In genomic region chr1:27153549-27153886, GRCh38 we compare ENCODE assay signal across 8 cellular contexts. TPM values are rescaled to one million over a fixed set of nuclear protein-coding genes. Genes with fewer than 3 reads are reported as not detected.
DNase-seq lines count a peak whose midpoint lies in the region; ATAC-seq and TF ChIP-seq lines count a peak whose summit lies in the region.

No MANE protein-coding gene starts in this region.

- peak overlapping the region; percentile 76 to 94 (median 83) for H3K4me3 ChIP-seq in BLaER1 treated with 17β-estradiol and CSF1 and Interleukin-3, amounts not matched to agents 10 nM and 100 nM
- H3K4me3 ChIP-seq in MM.1S (ENCODE audit: low read length) (no peak overlapping the region), duodenal mucosa (ENCODE audit: low read depth in 1 of 2, low read length in 2 of 2) (peak overlapping the region; percentile 74 to 82)

- TF ChIP-seq CTCF in MM.1S (IDR thresholded peaks at IDR 0.05; ENCODE audit: low read length), result no peak
- no peak for TF ChIP-seq CTCF in nephron (IDR thresholded peaks at IDR 0.05; ENCODE audit: unreplicated experiment in 3 of 3)

- peak overlapping the region; percentile 88 to 98 (median 96) for H3K9ac ChIP-seq in BLaER1 treated with 17β-estradiol and CSF1 and Interleukin-3, amounts not matched to agents 10 nM and 100 nM
- H3K9ac ChIP-seq in MM.1S (ENCODE audit: low read length) (no peak overlapping the region), duodenal mucosa (ENCODE audit: low read depth in 1 of 2, low read length in 2 of 2) (peak overlapping the region; percentile 93 to 95)

- 0 out of 2 replicates have a peak, but pooled peaks cover 10% of the 10 kb centered on the region for H3K79me2 ChIP-seq in MM.1S (ENCODE audit: low read length)

- no peaks in the 10 kb centered on the region for H3K27me3 ChIP-seq in BLaER1 treated with 17β-estradiol and CSF1 and Interleukin-3, amounts not matched to agents 10 nM and 100 nM
- H3K27me3 ChIP-seq in MM.1S (replicated peaks; ENCODE audit: insufficient read depth, low read length) (no peaks in the 10 kb centered on the region), duodenal mucosa (ENCODE audit: control insufficient read depth in 1 of 2, insufficient read depth in 2 of 2, low read length in 2 of 2) (no peaks in the 10 kb centered on the region)

- H3K4me1 ChIP-seq in BLaER1 treated with 17β-estradiol and CSF1 and Interleukin-3, amounts not matched to agents 10 nM and 100 nM, result peaks cover 61 to 68% (median 66%) of the 10 kb centered on the region in 10 experiments
- H3K4me1 ChIP-seq in MM.1S (ENCODE audit: low read length) (no peaks in the 10 kb centered on the region), duodenal mucosa (ENCODE audit: control insufficient read depth in 1 of 2, insufficient read depth in 2 of 2, low read length in 2 of 2) (peaks cover 61 to 62% of the 10 kb centered on the region in 2 donors)

- DNase-seq in MM.1S (no peak), DMS 273 (lab: John Stamatoyannopoulos, UW; ENCODE audit: unreplicated experiment) (no peak), sciatic nerve (ENCODE audit: low spot score) (no peak)

- H2AFZ ChIP-seq in MM.1S (ENCODE audit: low read length), result no peak overlapping the region

- H3K27ac ChIP-seq in BLaER1 treated with 17β-estradiol and CSF1 and Interleukin-3, amounts not matched to agents 10 nM and 100 nM, result peak overlapping the region in 10 of 11 experiments; percentile 84 to 95 (median 91); a peak in 19 of 22 replicates
- H3K27ac ChIP-seq in MM.1S (ENCODE audit: low read length) (no peak overlapping the region), duodenal mucosa (ENCODE audit: low read depth, low read length) (no peak overlapping the region)

- no peaks in the 10 kb centered on the region for H3K9me3 ChIP-seq in BLaER1 treated with 17β-estradiol and CSF1 and Interleukin-3, amounts not matched to agents 10 nM and 100 nM (replicated peaks in 1 of 11)
- H3K9me3 ChIP-seq in MM.1S (replicated peaks; ENCODE audit: insufficient read depth, low read length) (no peaks in the 10 kb centered on the region), duodenal mucosa (ENCODE audit: control insufficient read depth in 1 of 2, low read length in 2 of 2) (no peaks in the 10 kb centered on the region)

- H3K9me2 ChIP-seq in MM.1S (replicated peaks; ENCODE audit: insufficient read depth, low read length), result no peaks in the 10 kb centered on the region

- H3K36me3 ChIP-seq in BLaER1 treated with 17β-estradiol and CSF1 and Interleukin-3, amounts not matched to agents 10 nM and 100 nM, result peaks cover 0 to 36% (median 5%) of the 10 kb centered on the region in 11 experiments; a peak in 12 of 22 replicates
- H3K36me3 ChIP-seq in MM.1S (replicated peaks; ENCODE audit: insufficient read depth, low read length), result no peaks in the 10 kb centered on the region
- no peaks in the 10 kb centered on the region for H3K36me3 ChIP-seq in duodenal mucosa (ENCODE audit: control insufficient read depth in 1 of 2, insufficient read depth in 2 of 2, low read length in 2 of 2)

- ATAC-seq in HG02981 (IDR thresholded peaks at IDR 0.05; ENCODE audit: unreplicated experiment), result no peak
- ATAC-seq in GM18511 (IDR thresholded peaks at IDR 0.05; ENCODE audit: unreplicated experiment), result no peak
- no peak for ATAC-seq in sciatic nerve

- peaks cover 56% of the 10 kb centered on the region for H3K4me1 Mint-ChIP-seq in nephron

- H3K4me3 Mint-ChIP-seq in nephron, result peak overlapping the region; percentile 91 to 97 (median 92)

- no peaks in the 10 kb centered on the region for H3K27me3 Mint-ChIP-seq in nephron (ENCODE audit: low read depth)

- peak overlapping the region; percentile 69 to 97 (median 86) for H3K27ac Mint-ChIP-seq in nephron

- H4K20me1 ChIP-seq in BLaER1 treated with 17β-estradiol and CSF1 and Interleukin-3, amounts not matched to agents 10 nM and 100 nM, result peaks cover 0 to 62% (median 58%) of the 10 kb centered on the region in 11 experiments; a peak in 21 of 22 replicates
- no peaks in the 10 kb centered on the region for H4K20me1 ChIP-seq in MM.1S (ENCODE audit: insufficient read depth, low read length)

- no peaks in the 10 kb centered on the region for H3F3A ChIP-seq in MM.1S (ENCODE audit: insufficient read depth, low read length)

- intact Hi-C loops in sciatic nerve (cut with DNase I), result no loop called here

- no peaks in the 10 kb centered on the region for H3K9me3 Mint-ChIP-seq in nephron

- H3K36me3 Mint-ChIP-seq in nephron (ENCODE audit: low read depth), result no peaks in the 10 kb centered on the region

- H3K4me2 ChIP-seq in BLaER1 treated with 17β-estradiol and CSF1 and Interleukin-3, amounts not matched to agents 10 nM and 100 nM, result peak overlapping the region; percentile 93 to 100 (median 99)
- H3K4me2 ChIP-seq in MM.1S (ENCODE audit: low read depth, low read length), result peak overlapping the region; percentile 84; the same call in 1 of the 2 replicates

RNA-seq across cellular contexts. Expression of gene SLC9A1, which starts 1.4 kb away (rescaled TPM):
- 17.3 TPM for total RNA-seq in sciatic nerve

Comparison
In these comparisons a context has a peak if more than half of its experiments do, and no peak if none do; other contexts are left out.
1. H3K27ac ChIP-seq: peak in BLaER1 treated with 17β-estradiol and CSF1 and Interleukin-3, amounts not matched to agents 10 nM and 100 nM (10 of 11); none in MM.1S (single experiment) and duodenal mucosa (single experiment).